Comparison of ENCODE assay signal across 9 cellular contexts in the genomic region with DNA sequence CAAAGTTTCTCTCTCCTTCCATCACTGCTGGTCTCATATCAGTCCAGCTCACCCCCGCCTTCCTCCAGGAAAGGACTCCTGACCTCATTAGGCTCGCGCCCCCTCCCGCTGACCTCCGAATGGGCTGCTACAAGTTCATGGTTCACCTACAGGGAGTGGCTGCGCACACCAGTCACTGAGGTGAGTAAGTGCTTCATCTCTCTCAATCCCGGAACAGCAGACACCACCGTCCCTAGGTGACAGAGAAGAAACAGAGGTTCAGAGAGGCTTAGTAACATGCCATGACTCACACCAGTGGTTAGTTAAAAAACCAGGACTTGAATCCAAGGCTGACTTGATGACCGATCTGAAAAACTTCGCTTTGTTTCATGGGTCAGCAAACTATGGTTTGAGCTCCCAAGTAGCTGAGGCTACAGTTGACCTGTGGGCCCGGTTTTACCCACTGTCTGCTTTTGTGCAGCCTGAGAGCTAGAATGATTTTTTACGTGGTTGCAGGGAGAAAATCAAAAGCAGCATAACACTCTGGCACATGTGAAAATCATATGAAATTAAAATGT. TPM values are rescaled to one million over a fixed set of nuclear protein-coding genes. Genes with fewer than 3 reads are reported as not detected.
A peak's percentile ranks its signal among the peaks of the same experiment; 100 is the strongest.
DNase-seq lines count a peak whose midpoint lies in the region; ATAC-seq and TF ChIP-seq lines count a peak whose summit lies in the region.
"Had no signal": no experiment of that assay in that cellular context is flagged by ENCODE, and none has a peak within 500 bp of the region (broad histone marks: within the 10 kb centered on the region; RNA-seq: fewer than 3 reads in every experiment).

No MANE protein-coding gene starts in this region.

- H3K27me3 ChIP-seq in ovary: no peaks in the 10 kb centered on the region
- H3K27me3 ChIP-seq in prostate gland (replicated peaks; ENCODE audit: insufficient read depth): no peaks in the 10 kb centered on the region

- POLR2A ChIA-PET in activated naive CD8-positive, alpha-beta T cell treated with anti-CD3 and anti-CD28 coated beads, Interleukin-2, amount 10 ng/mL, durations not matched to agents 7 days and 5 days (lab: Charles Lee): interaction anchor here (1.0 to 1.1 kb wide), 2 partner anchors 10 to 36 kb away, joined by 3 to 4 read pairs; no protein-coding TSS in a partner anchor

- peaks cover 2% of the 10 kb centered on the region for H3K36me3 Mint-ChIP-seq in activated naive CD8-positive, alpha-beta T cell treated with anti-CD3 and anti-CD28 coated beads, Interleukin-2, amount 10 ng/mL, durations not matched to agents 7 days and 5 days
- no peaks in the 10 kb centered on the region for H3K36me3 Mint-ChIP-seq in mesothelial cell of epicardium

- H3K4me1 ChIP-seq in ovary (ENCODE audit: insufficient read depth): no peaks in the 10 kb centered on the region
- H3K4me1 ChIP-seq in prostate gland (replicated peaks): peaks cover 4% of the 10 kb centered on the region
- H3K4me1 ChIP-seq: HAP-1 had no signal

- WGBS in ovary, 3 donors: 87 to 92% (median 91%) methylated on average over 12 of the region's 12 CpGs
- 87% methylated on average over 12 of the region's 12 CpGs for WGBS in prostate gland

- intact Hi-C loops in ovary (cut with DNase I): no loop called here
- intact Hi-C loops in prostate gland (cut with DNase I): no loop called here

- TF ChIP-seq EP300 in ovary (IDR thresholded peaks at IDR 0.05): no peak

- H3K36me3 ChIP-seq in ovary (no peaks in the 10 kb centered on the region), prostate gland (no peaks in the 10 kb centered on the region)
- H3K36me3 ChIP-seq: HAP-1 had no signal

- TF ChIP-seq CTCF in AG10803 (conservative IDR thresholded peaks at IDR 0.05; ENCODE audit: low read length) (no peak), mesothelial cell of epicardium (IDR thresholded peaks at IDR 0.05; ENCODE audit: unreplicated experiment) (no peak), ovary (IDR thresholded peaks at IDR 0.05) (no peak), prostate gland (IDR thresholded peaks at IDR 0.05) (no peak)

- peak; percentile 76 for DNase-seq in AG10803 (ENCODE audit: low read depth)
- peak; percentile 24 for DNase-seq in NCI-H226
- DNase-seq in activated naive CD8-positive, alpha-beta T cell treated with anti-CD3 and anti-CD28 coated beads, Interleukin-2, amount 10 ng/mL, durations not matched to agents 7 days and 5 days: no peak
- no peak for DNase-seq in mesothelial cell of epicardium (ENCODE audit: low spot score in 2 of 2, unreplicated experiment in 2 of 2)
- DNase-seq in ovary: no peak
- no peak for DNase-seq in prostate gland (ENCODE audit: low spot score)
- DNase-seq in DMS79 treated with DMSO at 0.1 percent for 48 hours (lab: John Stamatoyannopoulos, UW): no peak

- peak overlapping the region; percentile 89 for H3K27ac Mint-ChIP-seq in activated naive CD8-positive, alpha-beta T cell treated with anti-CD3 and anti-CD28 coated beads, Interleukin-2, amount 10 ng/mL, durations not matched to agents 7 days and 5 days
- H3K27ac Mint-ChIP-seq in mesothelial cell of epicardium: peak overlapping the region; percentile 47

- H3K4me3 ChIP-seq in AG10803 (ENCODE audit: low read length): no peak overlapping the region
- H3K4me3 ChIP-seq in ovary: no peak overlapping the region
- no peak overlapping the region for H3K4me3 ChIP-seq in prostate gland
- H3K4me3 ChIP-seq: HAP-1 had no signal

- H3K27ac ChIP-seq in ovary: no peak overlapping the region
- no peak overlapping the region for H3K27ac ChIP-seq in prostate gland

- TF ChIP-seq POLR2A in ovary (IDR thresholded peaks at IDR 0.05): no peak
- no peak for TF ChIP-seq POLR2A in prostate gland (IDR thresholded peaks at IDR 0.05)

- peak overlapping the region; percentile 19 for H3K4me3 Mint-ChIP-seq in activated naive CD8-positive, alpha-beta T cell treated with anti-CD3 and anti-CD28 coated beads, Interleukin-2, amount 10 ng/mL, durations not matched to agents 7 days and 5 days
- H3K4me3 Mint-ChIP-seq in mesothelial cell of epicardium: no peak overlapping the region

- no peaks in the 10 kb centered on the region for H3K27me3 Mint-ChIP-seq in activated naive CD8-positive, alpha-beta T cell treated with anti-CD3 and anti-CD28 coated beads, Interleukin-2, amount 10 ng/mL, durations not matched to agents 7 days and 5 days
- H3K27me3 Mint-ChIP-seq in mesothelial cell of epicardium (ENCODE audit: low read depth): no peaks in the 10 kb centered on the region

- H3K9me3 Mint-ChIP-seq in activated naive CD8-positive, alpha-beta T cell treated with anti-CD3 and anti-CD28 coated beads, Interleukin-2, amount 10 ng/mL, durations not matched to agents 7 days and 5 days: no peaks in the 10 kb centered on the region
- H3K9me3 Mint-ChIP-seq in mesothelial cell of epicardium: no peaks in the 10 kb centered on the region

- ATAC-seq in activated naive CD8-positive, alpha-beta T cell treated with anti-CD3 and anti-CD28 coated beads, Interleukin-2, amount 10 ng/mL, durations not matched to agents 7 days and 5 days (ENCODE audit: low read depth): peak; percentile 87
- ATAC-seq in GM18517 (IDR thresholded peaks at IDR 0.05; ENCODE audit: unreplicated experiment): no peak

- H3K9me3 ChIP-seq in ovary: no peaks in the 10 kb centered on the region
- no peaks in the 10 kb centered on the region for H3K9me3 ChIP-seq in prostate gland
- H3K9me3 ChIP-seq: HAP-1 had no signal

- H3K4me1 Mint-ChIP-seq in activated naive CD8-positive, alpha-beta T cell treated with anti-CD3 and anti-CD28 coated beads, Interleukin-2, amount 10 ng/mL, durations not matched to agents 7 days and 5 days: peaks cover 23% of the 10 kb centered on the region
- H3K4me1 Mint-ChIP-seq in mesothelial cell of epicardium: peaks cover 4% of the 10 kb centered on the region

RNA-seq across cellular contexts. Expression of a gene that starts 42.0 kb away (rescaled TPM):
- total RNA-seq in activated naive CD8-positive, alpha-beta T cell treated with anti-CD3 and anti-CD28 coated beads, Interleukin-2, amount 10 ng/mL, durations not matched to agents 7 days and 5 days: 100 to 1,000 TPM; 207 to 218 TPM
- total RNA-seq in mesothelial cell of epicardium: 93.6 to 100 TPM (median 98.3 TPM) in 3 replicates
- total RNA-seq in ovary: 100 to 1,000 TPM; 115 to 369 (median 254) TPM
- polyA plus RNA-seq in ovary: 100 to 1,000 TPM; 162 to 169 TPM
- total RNA-seq in prostate gland: 100 to 1,000 TPM; 117 to 256 TPM

Comparison
In these comparisons a context has a peak if more than half of its experiments do, and no peak if none do; other contexts are left out.
1. DNase-seq: peak in AG10803 (single experiment) and NCI-H226 (single experiment); none in activated naive CD8-positive, alpha-beta T cell treated with anti-CD3 and anti-CD28 coated beads, Interleukin-2, amount 10 ng/mL, durations not matched to agents 7 days and 5 days (single experiment), mesothelial cell of epicardium (0 of 2), ovary (0 of 5), prostate gland (single experiment) and DMS79 treated with DMSO at 0.1 percent for 48 hours (single experiment).